In the genomic region with DNA sequence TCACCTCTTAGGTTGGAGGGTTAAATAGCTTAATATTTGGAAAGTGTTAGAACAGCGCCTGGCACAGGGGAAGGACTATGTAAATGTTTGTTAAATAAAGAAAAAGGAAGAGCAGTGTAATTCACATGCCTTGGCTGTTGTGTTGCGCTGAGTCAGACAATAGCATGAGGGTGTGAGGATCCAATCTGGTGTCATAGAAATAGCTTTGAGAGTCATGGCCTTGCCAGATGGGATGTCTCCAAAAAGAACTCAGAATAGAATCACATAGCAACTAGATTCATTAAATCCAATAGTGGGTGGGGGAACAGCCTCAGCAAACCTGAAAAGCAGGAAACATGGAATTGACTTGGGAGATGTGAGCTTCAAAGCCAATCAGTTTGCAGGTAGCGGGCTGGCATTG, we compare ENCODE assay signal across 1 cellular context.
A peak's percentile ranks its signal among the peaks of the same experiment; 100 is the strongest.
TF ChIP-seq lines count a peak whose summit lies in the region.

No MANE protein-coding gene starts in this region.

TF ChIP-seq in HepG2, 621 proteins besides CTCF, POLR2A, EP300 and RAD21:
- TF ChIP-seq CHD4 (IDR thresholded peaks at IDR 0.05; ENCODE audit: borderline replicate concordance, low read length) (no peak), ZNF274 (CRISPR knock-in tag; IDR thresholded peaks at IDR 0.05) (no peak), ZNF549 (CRISPR knock-in tag; IDR thresholded peaks at IDR 0.05) (no peak), MAFK (conservative IDR thresholded peaks at IDR 0.05 in 1 of 2, IDR thresholded peaks at IDR 0.05 in 1 of 2; ENCODE audit: low read length in 2 of 2) (peak in 1 of 2 experiments; percentile 42; a peak in 2 of 4 replicates), ARNT (IDR thresholded peaks at IDR 0.05) (no peak), CHD2 (IDR thresholded peaks at IDR 0.05; ENCODE audit: low read depth, low read length) (no peak)
- TF ChIP-seq, protein P1, sequence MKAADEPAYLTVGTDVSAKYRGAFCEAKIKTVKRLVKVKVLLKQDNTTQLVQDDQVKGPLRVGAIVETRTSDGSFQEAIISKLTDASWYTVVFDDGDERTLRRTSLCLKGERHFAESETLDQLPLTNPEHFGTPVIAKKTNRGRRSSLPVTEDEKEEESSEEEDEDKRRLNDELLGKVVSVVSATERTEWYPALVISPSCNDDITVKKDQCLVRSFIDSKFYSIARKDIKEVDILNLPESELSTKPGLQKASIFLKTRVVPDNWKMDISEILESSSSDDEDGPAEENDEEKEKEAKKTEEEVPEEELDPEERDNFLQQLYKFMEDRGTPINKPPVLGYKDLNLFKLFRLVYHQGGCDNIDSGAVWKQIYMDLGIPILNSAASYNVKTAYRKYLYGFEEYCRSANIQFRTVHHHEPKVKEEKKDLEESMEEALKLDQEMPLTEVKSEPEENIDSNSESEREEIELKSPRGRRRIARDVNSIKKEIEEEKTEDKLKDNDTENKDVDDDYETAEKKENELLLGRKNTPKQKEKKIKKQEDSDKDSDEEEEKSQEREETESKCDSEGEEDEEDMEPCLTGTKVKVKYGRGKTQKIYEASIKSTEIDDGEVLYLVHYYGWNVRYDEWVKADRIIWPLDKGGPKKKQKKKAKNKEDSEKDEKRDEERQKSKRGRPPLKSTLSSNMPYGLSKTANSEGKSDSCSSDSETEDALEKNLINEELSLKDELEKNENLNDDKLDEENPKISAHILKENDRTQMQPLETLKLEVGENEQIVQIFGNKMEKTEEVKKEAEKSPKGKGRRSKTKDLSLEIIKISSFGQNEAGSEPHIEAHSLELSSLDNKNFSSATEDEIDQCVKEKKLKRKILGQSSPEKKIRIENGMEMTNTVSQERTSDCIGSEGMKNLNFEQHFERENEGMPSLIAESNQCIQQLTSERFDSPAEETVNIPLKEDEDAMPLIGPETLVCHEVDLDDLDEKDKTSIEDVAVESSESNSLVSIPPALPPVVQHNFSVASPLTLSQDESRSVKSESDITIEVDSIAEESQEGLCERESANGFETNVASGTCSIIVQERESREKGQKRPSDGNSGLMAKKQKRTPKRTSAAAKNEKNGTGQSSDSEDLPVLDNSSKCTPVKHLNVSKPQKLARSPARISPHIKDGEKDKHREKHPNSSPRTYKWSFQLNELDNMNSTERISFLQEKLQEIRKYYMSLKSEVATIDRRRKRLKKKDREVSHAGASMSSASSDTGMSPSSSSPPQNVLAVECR (CRISPR knock-in tag; IDR thresholded peaks at IDR 0.05; ENCODE audit: borderline replicate concordance), result 0 out of 2 replicates have a peak, but pooled peaks have one; percentile 6
- TF ChIP-seq, protein P2, sequence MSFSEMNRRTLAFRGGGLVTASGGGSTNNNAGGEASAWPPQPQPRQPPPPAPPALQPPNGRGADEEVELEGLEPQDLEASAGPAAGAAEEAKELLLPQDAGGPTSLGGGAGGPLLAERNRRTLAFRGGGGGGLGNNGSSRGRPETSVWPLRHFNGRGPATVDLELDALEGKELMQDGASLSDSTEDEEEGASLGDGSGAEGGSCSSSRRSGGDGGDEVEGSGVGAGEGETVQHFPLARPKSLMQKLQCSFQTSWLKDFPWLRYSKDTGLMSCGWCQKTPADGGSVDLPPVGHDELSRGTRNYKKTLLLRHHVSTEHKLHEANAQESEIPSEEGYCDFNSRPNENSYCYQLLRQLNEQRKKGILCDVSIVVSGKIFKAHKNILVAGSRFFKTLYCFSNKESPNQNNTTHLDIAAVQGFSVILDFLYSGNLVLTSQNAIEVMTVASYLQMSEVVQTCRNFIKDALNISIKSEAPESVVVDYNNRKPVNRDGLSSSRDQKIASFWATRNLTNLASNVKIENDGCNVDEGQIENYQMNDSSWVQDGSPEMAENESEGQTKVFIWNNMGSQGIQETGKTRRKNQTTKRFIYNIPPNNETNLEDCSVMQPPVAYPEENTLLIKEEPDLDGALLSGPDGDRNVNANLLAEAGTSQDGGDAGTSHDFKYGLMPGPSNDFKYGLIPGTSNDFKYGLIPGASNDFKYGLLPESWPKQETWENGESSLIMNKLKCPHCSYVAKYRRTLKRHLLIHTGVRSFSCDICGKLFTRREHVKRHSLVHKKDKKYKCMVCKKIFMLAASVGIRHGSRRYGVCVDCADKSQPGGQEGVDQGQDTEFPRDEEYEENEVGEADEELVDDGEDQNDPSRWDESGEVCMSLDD (CRISPR knock-in tag; IDR thresholded peaks at IDR 0.05; ENCODE audit: borderline replicate concordance), result no peak
- TF ChIP-seq, protein P3, sequence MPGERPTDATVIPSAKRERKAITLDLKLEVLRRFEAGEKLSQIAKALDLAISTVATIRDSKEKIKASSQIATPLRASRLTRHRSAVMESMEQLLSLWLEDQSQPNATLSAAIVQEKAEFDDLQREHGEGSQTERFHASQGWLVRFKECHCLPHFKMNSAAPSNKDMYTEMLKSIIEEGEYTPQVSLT (CRISPR knock-in tag; IDR thresholded peaks at IDR 0.05; ENCODE audit: borderline replicate concordance, low read depth), result no peak
